Comparison of ENCODE assay signal across 16 cellular contexts in genomic region chr7:50267525-50268041, GRCh38. TPM values are rescaled to one million over a fixed set of nuclear protein-coding genes. Genes with fewer than 3 reads are reported as not detected.
A peak's percentile ranks its signal among the peaks of the same experiment; 100 is the strongest.
DNase-seq lines count a peak whose midpoint lies in the region; ATAC-seq, FAIRE-seq and TF ChIP-seq lines count a peak whose summit lies in the region.
"Had no signal": no experiment of that assay in that cellular context is flagged by ENCODE, and none has a peak within 500 bp of the region (broad histone marks: within the 10 kb centered on the region; RNA-seq: fewer than 3 reads in every experiment).

No MANE protein-coding gene starts in this region.

- ATAC-seq in GM12878 (peak; percentile 2), HG03565 (IDR thresholded peaks at IDR 0.05; ENCODE audit: unreplicated experiment) (no peak)
- no peak for ATAC-seq in stimulated activated naive B cell treated with anti-CD40 and anti-IgM and Interleukin-4, amounts not matched to agents 10 μg/mL and 1 μg/mL and 100 μg/mL, for 72 hours (replicated peaks)
- ATAC-seq: left lobe of liver had no signal

- peak; percentile 71 for DNase-seq in activated CD4-positive, alpha-beta T cell treated with anti-CD3 and anti-CD28 coated beads, Interleukin-2, amount 10 ng/mL, durations not matched to agents 24 days and 14 days
- DNase-seq in activated CD4-positive, alpha-beta T cell treated with anti-CD3 and anti-CD28 coated beads for 4 hours, result no peak
- no peak for DNase-seq in Peyer's patch
- DNase-seq in GM12878 (ENCODE audit: low read depth, low spot score), result no peak
- no peak for DNase-seq in stimulated activated naive B cell treated with anti-CD40 and anti-IgM and Interleukin-4, amounts not matched to agents 10 μg/mL and 1 μg/mL and 100 μg/mL, for 72 hours
- DNase-seq in KBM-7, result no peak
- no peak for DNase-seq in esophagus muscularis mucosa (ENCODE audit: extremely low spot score)
- DNase-seq: amniotic stem cell, hippocampal formation, NCI-H2227 treated with DMSO at 0.1 percent for 48 hours had no signal

- in situ Hi-C loops in GM12878 (cut with MboI) (no loop called here), KBM-7 (cut with MboI; ENCODE audit: low pct_unique_long_range_greater_than_20kb, low sequenced_read_pairs) (no loop called here)

- no TSS peak for BruUV-seq in GM12878 (replicated peaks; lab: Mats Ljungman, UMichigan)

- FAIRE-seq in GM12878 (lab: Jason Lieb, UNC), result no peak
- FAIRE-seq: A204.1 had no signal

- H3K27ac ChIP-seq in Peyer's patch (peak overlapping the region; percentile 24 to 81 (median 66)), GM12878 (ENCODE audit: control insufficient read depth, insufficient read depth) (peak overlapping the region; percentile 77), esophagus muscularis mucosa (replicated peaks in 1 of 4) (no peak overlapping the region)
- H3K27ac ChIP-seq: coronary artery, right lobe of liver had no signal

- no peaks in the 10 kb centered on the region for H3K27me3 Mint-ChIP-seq in activated CD4-positive, alpha-beta T cell treated with anti-CD3 and anti-CD28 coated beads, Interleukin-2, amount 10 ng/mL, durations not matched to agents 24 days and 14 days
- H3K27me3 Mint-ChIP-seq in stimulated activated naive B cell treated with anti-CD40 and anti-IgM and Interleukin-4, amounts not matched to agents 10 μg/mL and 1 μg/mL and 100 μg/mL, for 72 hours, result no peaks in the 10 kb centered on the region

- peak overlapping the region; percentile 95 for H3K27ac Mint-ChIP-seq in activated CD4-positive, alpha-beta T cell treated with anti-CD3 and anti-CD28 coated beads, Interleukin-2, amount 10 ng/mL, durations not matched to agents 24 days and 14 days
- H3K27ac Mint-ChIP-seq in stimulated activated naive B cell treated with anti-CD40 and anti-IgM and Interleukin-4, amounts not matched to agents 10 μg/mL and 1 μg/mL and 100 μg/mL, for 72 hours, result peak overlapping the region; percentile 88

- intact Hi-C loops in activated CD4-positive, alpha-beta T cell treated with anti-CD3 and anti-CD28 coated beads, Interleukin-2, amount 10 ng/mL, durations not matched to agents 24 days and 14 days (cut with micrococcal nuclease), result loop anchor here (5.0 kb wide), 1 partner anchor 180 kb away; no protein-coding TSS in a partner anchor
- intact Hi-C loops in GM12878 (cut with micrococcal nuclease; ENCODE audit: unreplicated experiment), result loop anchor here (1.0 to 2.0 kb wide), 3 partner anchors 14 to 83 kb away; no protein-coding TSS in a partner anchor
- intact Hi-C loops in esophagus muscularis mucosa (cut with DNase I), result no loop called here

- TF ChIP-seq POLR2A in Peyer's patch (IDR thresholded peaks at IDR 0.05) (no peak), GM12878 (IDR thresholded peaks at IDR 0.05; ENCODE audit: low read depth, low read length) (no peak), esophagus muscularis mucosa (IDR thresholded peaks at IDR 0.05; ENCODE audit: low read depth) (no peak)

- no peaks in the 10 kb centered on the region for H3K36me3 ChIP-seq in Peyer's patch
- H3K36me3 ChIP-seq in GM12878 (ENCODE audit: control insufficient read depth in 2 of 2, insufficient read depth in 2 of 2, low read length in 1 of 2), result no peaks in the 10 kb centered on the region
- H3K36me3 ChIP-seq in esophagus muscularis mucosa, result no peaks in the 10 kb centered on the region
- H3K36me3 ChIP-seq: right lobe of liver had no signal

- SMC1A ChIA-PET in GM12878 (lab: Charles Lee; ENCODE audit: uncharacterized antibody, unreplicated experiment), result interaction anchor here (0.8 to 18.0 kb wide), 26 partner anchors 8 to 149 kb away, joined by 3 to 356 read pairs (median 8); partner anchors contain the start of gene IKZF1

- H3K4me3 Mint-ChIP-seq in activated CD4-positive, alpha-beta T cell treated with anti-CD3 and anti-CD28 coated beads, Interleukin-2, amount 10 ng/mL, durations not matched to agents 24 days and 14 days, result peak overlapping the region; percentile 86
- H3K4me3 Mint-ChIP-seq in stimulated activated naive B cell treated with anti-CD40 and anti-IgM and Interleukin-4, amounts not matched to agents 10 μg/mL and 1 μg/mL and 100 μg/mL, for 72 hours, result peak overlapping the region; percentile 76 to 79
- H3K4me3 Mint-ChIP-seq: neural crest cell had no signal

- 0% methylated on average over 2 of the region's 2 CpGs for WGBS in GM12878 (ENCODE audit: insufficient coverage, insufficient replicate concordance, low lambda C conversion rate, missing lambda C conversion rate)
- WGBS in esophagus muscularis mucosa, result 44% methylated on average over 2 of the region's 2 CpGs

- H4K20me1 ChIP-seq in GM12878 (ENCODE audit: control insufficient read depth, insufficient read depth), result no peaks in the 10 kb centered on the region

- peak overlapping the region; percentile 59 for H3K9ac ChIP-seq in GM12878 (ENCODE audit: control insufficient read depth, insufficient read depth, low read length)

- H3K4me1 Mint-ChIP-seq in activated CD4-positive, alpha-beta T cell treated with anti-CD3 and anti-CD28 coated beads, Interleukin-2, amount 10 ng/mL, durations not matched to agents 24 days and 14 days, result peaks cover 77% of the 10 kb centered on the region
- peaks cover 73 to 96% of the 10 kb centered on the region in 2 donors for H3K4me1 Mint-ChIP-seq in stimulated activated naive B cell treated with anti-CD40 and anti-IgM and Interleukin-4, amounts not matched to agents 10 μg/mL and 1 μg/mL and 100 μg/mL, for 72 hours
- H3K4me1 Mint-ChIP-seq: neural crest cell had no signal

- TF ChIP-seq CTCF in Peyer's patch (IDR thresholded peaks at IDR 0.05) (no peak), GM12878 (IDR thresholded peaks at IDR 0.05 in 2 of 3, conservative IDR thresholded peaks at IDR 0.05 in 1 of 3; ENCODE audit: control insufficient read depth in 2 of 3, extremely low read depth in 1 of 3, insufficient read depth in 1 of 3, low read depth in 3 of 3, low read length in 3 of 3) (no peak), esophagus muscularis mucosa (IDR thresholded peaks at IDR 0.05) (no peak)

- H3K27me3 ChIP-seq in Peyer's patch (no peaks in the 10 kb centered on the region), GM12878 (replicated peaks in 1 of 2; ENCODE audit: control insufficient read depth in 2 of 2, insufficient read depth in 2 of 2, low read length in 1 of 2) (no peaks in the 10 kb centered on the region), esophagus muscularis mucosa (no peaks in the 10 kb centered on the region)
- H3K27me3 ChIP-seq: right lobe of liver had no signal

- CTCF ChIA-PET in GM12878 (lab: Yijun Ruan, JAX), result interaction anchor here (0.7 to 15.9 kb wide), 24 partner anchors 9 to 175 kb away, joined by 3 to 250 read pairs (median 6); partner anchors contain the start of gene IKZF1

- H3K36me3 Mint-ChIP-seq in activated CD4-positive, alpha-beta T cell treated with anti-CD3 and anti-CD28 coated beads, Interleukin-2, amount 10 ng/mL, durations not matched to agents 24 days and 14 days (ENCODE audit: low read depth), result peaks cover 8% of the 10 kb centered on the region
- H3K36me3 Mint-ChIP-seq in stimulated activated naive B cell treated with anti-CD40 and anti-IgM and Interleukin-4, amounts not matched to agents 10 μg/mL and 1 μg/mL and 100 μg/mL, for 72 hours, result peaks cover 0 to 6% of the 10 kb centered on the region in 2 donors

- POLR2A ChIA-PET in GM12878 (lab: Charles Lee), result interaction anchor here (0.8 to 13.4 kb wide), 7 partner anchors 9 to 119 kb away, joined by 3 to 165 read pairs (median 4); partner anchors contain the start of gene IKZF1

- no peak for TF ChIP-seq RAD21 in GM12878 (IDR thresholded peaks at IDR 0.05; ENCODE audit: insufficient read depth, low read depth, low read length)

- H3K9me3 Mint-ChIP-seq in activated CD4-positive, alpha-beta T cell treated with anti-CD3 and anti-CD28 coated beads, Interleukin-2, amount 10 ng/mL, durations not matched to agents 24 days and 14 days, result no peaks in the 10 kb centered on the region
- H3K9me3 Mint-ChIP-seq in stimulated activated naive B cell treated with anti-CD40 and anti-IgM and Interleukin-4, amounts not matched to agents 10 μg/mL and 1 μg/mL and 100 μg/mL, for 72 hours, result peaks cover 0 to 3% of the 10 kb centered on the region in 2 donors
- H3K9me3 Mint-ChIP-seq: neural crest cell had no signal

- RAD21 ChIA-PET in GM12878 (lab: Charles Lee; ENCODE audit: unreplicated experiment), result interaction anchor here (0.8 to 15.0 kb wide), 19 partner anchors 15 to 175 kb away, joined by 3 to 293 read pairs (median 6); partner anchors contain the start of gene IKZF1

- peak overlapping the region; percentile 97 for H3K4me2 ChIP-seq in GM12878 (ENCODE audit: control insufficient read depth, insufficient read depth)

- TF ChIP-seq EP300 in GM12878 (IDR thresholded peaks at IDR 0.05; ENCODE audit: borderline replicate concordance in 1 of 2, control insufficient read depth in 1 of 2, low read depth in 2 of 2, low read length in 2 of 2), result no peak
- no peak for TF ChIP-seq EP300 in esophagus muscularis mucosa (IDR thresholded peaks at IDR 0.05)

- no peaks in the 10 kb centered on the region for H3K79me2 ChIP-seq in GM12878 (ENCODE audit: control insufficient read depth, insufficient read depth, low read length)

- H3K9me3 ChIP-seq in Peyer's patch (no peaks in the 10 kb centered on the region), GM12878 (replicated peaks; ENCODE audit: control insufficient read depth, insufficient read depth, low read length) (peaks cover 7% of the 10 kb centered on the region), esophagus muscularis mucosa (no peaks in the 10 kb centered on the region)
- H3K9me3 ChIP-seq: right lobe of liver had no signal

- H3K4me1 ChIP-seq in Peyer's patch (peaks cover 0 to 46% (median 19%) of the 10 kb centered on the region in 4 donors), GM12878 (ENCODE audit: control insufficient read depth, insufficient read depth, low read length) (peaks cover 88% of the 10 kb centered on the region), esophagus muscularis mucosa (peaks cover 0 to 3% (median 0%) of the 10 kb centered on the region in 4 donors)
- H3K4me1 ChIP-seq: right lobe of liver had no signal

- H2AFZ ChIP-seq in GM12878 (ENCODE audit: control insufficient read depth, low read depth, low read length), result no peak overlapping the region

- H3K4me3 ChIP-seq in Peyer's patch (no peak overlapping the region), GM12878 (peak overlapping the region; percentile 31; the same call in 1 of the 2 replicates), esophagus muscularis mucosa (no peak overlapping the region)
- H3K4me3 ChIP-seq: coronary artery, right lobe of liver had no signal

RNA-seq across cellular contexts. Expression of gene IKZF1, which starts 36.9 kb away (rescaled TPM):
- 282 and 292 TPM in 2 replicates for total RNA-seq in activated CD4-positive, alpha-beta T cell treated with anti-CD3 and anti-CD28 coated beads, Interleukin-2, amount 10 ng/mL, durations not matched to agents 24 days and 14 days
- total RNA-seq in Peyer's patch (100 to 1,000 TPM in 1 of 4 donors, 10 to 100 TPM in 3; 25.3 to 108 (median 31.7) TPM), GM12878 (2014; rRNA removed) (101 and 104 TPM in 2 replicates), GM12878 (2014; rRNA removed; fragmentation: Illumina TruSeq; extraction: Trizol) (69.5 and 70.2 TPM in 2 replicates), GM12878 (2021) (125 and 131 TPM in 2 replicates), esophagus muscularis mucosa (10 to 100 TPM in 1 of 4 donors, 1 to 10 TPM in 3; 3.6 to 17.7 (median 9.2) TPM)
- 250 and 261 TPM in 2 replicates for total RNA-seq in GM12878 (2013; cell fraction: nucleolus; rRNA removed)
- 23.9 TPM for polyA plus RNA-seq in GM12878 (2011; ENCODE audit: low read depth)
- polyA plus RNA-seq in GM12878 (2011; rRNA removed) (58.5 and 61.7 TPM in 2 replicates), GM12878 (2014; fragmentation: Illumina TruSeq; extraction: Trizol) (73.0 and 73.8 TPM in 2 replicates), GM12878 (2014; fragmentation: Nextera tagmentation; extraction: Ambion mirVana) (10 to 100 TPM; 27.2 to 29.8 TPM), GM12878 (2014; rRNA removed) (60.3 and 64.2 TPM in 2 replicates), GM12878 (2016; fragmentation: Nextera tagmentation; extraction: Ambion mirVana) (10 to 100 TPM; 82.5 to 95.3 TPM)
- polyA plus RNA-seq in GM12878 (2011; cell fraction: cytosol; rRNA removed), result 60.4 and 68.7 TPM in 2 replicates
- polyA plus RNA-seq in GM12878 (2011; cell fraction: nucleus; rRNA removed), result 76.4 and 80.1 TPM in 2 replicates
- polyA plus RNA-seq in GM12878 (2012), result 30.9 and 31.5 TPM in 2 replicates
- polyA minus RNA-seq in GM12878 (2011; rRNA and poly(A)+ RNA removed), result 133 and 138 TPM in 2 replicates
- 59.5 and 62.5 TPM in 2 replicates for polyA minus RNA-seq in GM12878 (2011; cell fraction: cytosol; rRNA and poly(A)+ RNA removed)
- 108 and 193 TPM in 2 replicates for polyA minus RNA-seq in GM12878 (2011; cell fraction: nucleus; rRNA and poly(A)+ RNA removed)

Comparison
In these comparisons a context has a peak if more than half of its experiments do, and no peak if none do; other contexts are left out.
1. H3K27ac ChIP-seq: peak in Peyer's patch (4 of 4) and GM12878 (single experiment); none in esophagus muscularis mucosa (0 of 4).